Comparison of ENCODE assay signal across 8 cellular contexts in the genomic region with DNA sequence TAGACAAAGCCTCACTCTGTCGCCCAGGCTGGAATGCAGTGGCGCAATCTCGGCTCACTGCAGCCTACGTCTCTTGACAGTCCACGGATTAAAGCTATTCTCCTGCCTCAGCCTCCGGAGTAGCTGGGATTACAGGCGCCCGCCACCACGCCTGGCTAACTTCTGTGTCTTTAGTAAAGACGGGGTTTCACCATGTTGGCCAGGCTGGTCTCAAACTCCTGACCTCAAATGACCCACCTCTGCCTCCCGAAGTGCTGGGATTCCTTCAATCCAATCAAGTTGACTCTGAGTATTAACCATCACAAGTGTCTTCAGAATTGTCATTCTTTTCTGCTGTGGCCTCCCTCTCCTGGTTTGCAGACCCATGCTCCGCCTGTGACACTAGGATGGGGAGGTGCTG.
DNase-seq lines count a peak whose midpoint lies in the region; ATAC-seq and TF ChIP-seq lines count a peak whose summit lies in the region.
"Not testable (repeated sequence)": the region's sequence is repeated elsewhere in the genome, so short reads cannot be mapped to it uniquely, and the experiment has no call there.

No MANE protein-coding gene starts in this region.

- ATAC-seq in T-helper 17 cell: not testable (repeated sequence)

- not testable (repeated sequence) for H3K9ac ChIP-seq in BLaER1 treated with 17β-estradiol and CSF1 and Interleukin-3, amounts not matched to agents 10 nM and 100 nM; neural progenitor cell; smooth muscle cell (ENCODE audit: low read depth)

- H3F3A ChIP-seq in neural progenitor cell (ENCODE audit: low read depth); smooth muscle cell (ENCODE audit: low read depth): not testable (repeated sequence)

- not testable (repeated sequence) for H4K20me1 ChIP-seq in BLaER1 treated with 17β-estradiol and CSF1 and Interleukin-3, amounts not matched to agents 10 nM and 100 nM; neural progenitor cell (ENCODE audit: low read depth); smooth muscle cell (ENCODE audit: low read depth)

- not testable (repeated sequence) for DNase-seq in T-helper 17 cell; glutamatergic neuron; mesothelial cell of epicardium (ENCODE audit: low spot score in 2 of 2, unreplicated experiment in 2 of 2); neural progenitor cell (ENCODE audit: low spot score); smooth muscle cell (lab: John Stamatoyannopoulos, UW; ENCODE audit: unreplicated experiment)

- not testable (repeated sequence) for H3K36me3 ChIP-seq in BLaER1 treated with 17β-estradiol and CSF1 and Interleukin-3, amounts not matched to agents 10 nM and 100 nM; HEK293 (ENCODE audit: control insufficient read depth in 2 of 2, insufficient read depth in 1 of 2, low read length in 2 of 2); neural progenitor cell; smooth muscle cell (ENCODE audit: low read depth)

- not testable (repeated sequence) for H3K36me3 Mint-ChIP-seq in T-helper 17 cell (ENCODE audit: low read depth); activated naive CD4-positive, alpha-beta T cell treated with anti-CD3 and anti-CD28 coated beads, Interleukin-2, amount 50 U/mL, for 24 hours; glutamatergic neuron (ENCODE audit: unreplicated experiment); mesothelial cell of epicardium; neural progenitor cell

- peak overlapping the region; percentile 52 for H3K4me3 Mint-ChIP-seq in T-helper 17 cell
- H3K4me3 Mint-ChIP-seq in activated naive CD4-positive, alpha-beta T cell treated with anti-CD3 and anti-CD28 coated beads, Interleukin-2, amount 50 U/mL, for 24 hours: peak overlapping the region; percentile 42
- peak overlapping the region; percentile 74 for H3K4me3 Mint-ChIP-seq in glutamatergic neuron (ENCODE audit: unreplicated experiment)
- H3K4me3 Mint-ChIP-seq in mesothelial cell of epicardium: peak overlapping the region; percentile 55
- H3K4me3 Mint-ChIP-seq in neural progenitor cell: peak overlapping the region; percentile 82

- H3K79me2 ChIP-seq in neural progenitor cell (ENCODE audit: low read depth); smooth muscle cell (ENCODE audit: low read depth): not testable (repeated sequence)

- not testable (repeated sequence) for H3K4me1 ChIP-seq in BLaER1 treated with 17β-estradiol and CSF1 and Interleukin-3, amounts not matched to agents 10 nM and 100 nM; HEK293 (ENCODE audit: control insufficient read depth, insufficient read depth, low read length); neural progenitor cell; smooth muscle cell (ENCODE audit: low read depth)

- POLR2A ChIA-PET in HEK293 (lab: Yijun Ruan, JAX): not testable (repeated sequence)

- WGBS in smooth muscle cell (ENCODE audit: low lambda C conversion rate): 6% methylated on average over 11 of the region's 12 CpGs

- CTCF ChIA-PET in HEK293 (lab: Yijun Ruan, JAX): not testable (repeated sequence)

- H3K9me3 ChIP-seq in BLaER1 treated with 17β-estradiol and CSF1 and Interleukin-3, amounts not matched to agents 10 nM and 100 nM (replicated peaks in 1 of 11); HEK293 (ENCODE audit: control insufficient read depth, insufficient read depth, low read depth, low read length); T-helper 17 cell (ENCODE audit: control insufficient read depth, low read length, poor library complexity, severe bottlenecking); neural progenitor cell (ENCODE audit: low read depth); smooth muscle cell (replicated peaks; ENCODE audit: low read depth): not testable (repeated sequence)

- peak overlapping the region in 2 of 11 experiments; percentile 21 to 32; a peak in 4 of 22 replicates for H3K4me2 ChIP-seq in BLaER1 treated with 17β-estradiol and CSF1 and Interleukin-3, amounts not matched to agents 10 nM and 100 nM
- H3K4me2 ChIP-seq in neural progenitor cell: not testable (repeated sequence)
- peak overlapping the region; percentile 84 for H3K4me2 ChIP-seq in smooth muscle cell

- not testable (repeated sequence) for H3K27me3 Mint-ChIP-seq in T-helper 17 cell; activated naive CD4-positive, alpha-beta T cell treated with anti-CD3 and anti-CD28 coated beads, Interleukin-2, amount 50 U/mL, for 24 hours; glutamatergic neuron (ENCODE audit: unreplicated experiment); mesothelial cell of epicardium (ENCODE audit: low read depth); neural progenitor cell (ENCODE audit: insufficient read depth, low read depth)

- not testable (repeated sequence) for H3K27ac ChIP-seq in BLaER1 treated with 17β-estradiol and CSF1 and Interleukin-3, amounts not matched to agents 10 nM and 100 nM; HEK293 (ENCODE audit: extremely low read depth, low read depth, low read length); neural progenitor cell; smooth muscle cell (ENCODE audit: low read depth)

- H2AFZ ChIP-seq in neural progenitor cell (replicated peaks); smooth muscle cell (ENCODE audit: low read depth): not testable (repeated sequence)

- H3K27me3 ChIP-seq in BLaER1 treated with 17β-estradiol and CSF1 and Interleukin-3, amounts not matched to agents 10 nM and 100 nM; smooth muscle cell (ENCODE audit: low read depth): not testable (repeated sequence)
- peaks cover 44% of the 10 kb centered on the region for H3K27me3 ChIP-seq in neural progenitor cell

- TF ChIP-seq CTCF in HEK293 (tag by site-specific recombination; IDR thresholded peaks at IDR 0.05); glutamatergic neuron (IDR thresholded peaks at IDR 0.05; ENCODE audit: partially characterized antibody, unreplicated experiment); mesothelial cell of epicardium (IDR thresholded peaks at IDR 0.05; ENCODE audit: unreplicated experiment); neural progenitor cell (IDR thresholded peaks at IDR 0.05); smooth muscle cell (IDR thresholded peaks at IDR 0.05; ENCODE audit: borderline replicate concordance, insufficient read depth, poor library complexity, severe bottlenecking): not testable (repeated sequence)

- peak overlapping the region in 8 of 10 experiments; percentile 56 to 68 (median 61); a peak in 6 of 20 replicates for H3K4me3 ChIP-seq in BLaER1 treated with 17β-estradiol and CSF1 and Interleukin-3, amounts not matched to agents 10 nM and 100 nM
- H3K4me3 ChIP-seq in HEK293 (ENCODE audit: low read depth, low read length); neural progenitor cell: not testable (repeated sequence)
- H3K4me3 ChIP-seq in smooth muscle cell: peak overlapping the region; percentile 53

- H3K27ac Mint-ChIP-seq in T-helper 17 cell; activated naive CD4-positive, alpha-beta T cell treated with anti-CD3 and anti-CD28 coated beads, Interleukin-2, amount 50 U/mL, for 24 hours; glutamatergic neuron (ENCODE audit: unreplicated experiment); mesothelial cell of epicardium; neural progenitor cell: not testable (repeated sequence)

- H3K4me1 Mint-ChIP-seq in T-helper 17 cell; activated naive CD4-positive, alpha-beta T cell treated with anti-CD3 and anti-CD28 coated beads, Interleukin-2, amount 50 U/mL, for 24 hours; glutamatergic neuron (ENCODE audit: low read depth, unreplicated experiment); mesothelial cell of epicardium; neural progenitor cell: not testable (repeated sequence)

- not testable (repeated sequence) for H3K9me3 Mint-ChIP-seq in activated naive CD4-positive, alpha-beta T cell treated with anti-CD3 and anti-CD28 coated beads, Interleukin-2, amount 50 U/mL, for 24 hours; glutamatergic neuron (ENCODE audit: unreplicated experiment); mesothelial cell of epicardium; neural progenitor cell

TF ChIP-seq in HEK293, 187 proteins besides CTCF, POLR2A, EP300 and RAD21:
- TF ChIP-seq ZNF335 (tag by site-specific recombination; conservative IDR thresholded peaks at IDR 0.05) (peak; percentile 53), ZNF394 (tag by site-specific recombination; IDR thresholded peaks at IDR 0.05; ENCODE audit: borderline replicate concordance) (peak; percentile 79; the same call in 1 of the 2 replicates)
